Comparison of ENCODE assay signal across 18 cellular contexts in genomic region chr21:39051561-39051949, GRCh38.
A peak's percentile ranks its signal among the peaks of the same experiment; 100 is the strongest.
DNase-seq lines count a peak whose midpoint lies in the region; ATAC-seq and TF ChIP-seq lines count a peak whose summit lies in the region.
"Had no signal": no experiment of that assay in that cellular context is flagged by ENCODE, and none has a peak within 500 bp of the region (broad histone marks: within the 10 kb centered on the region; RNA-seq: fewer than 3 reads in every experiment).

No MANE protein-coding gene starts in this region.

- H3K36me3 ChIP-seq in esophagus squamous epithelium (no peaks in the 10 kb centered on the region), GM23338 (ENCODE audit: insufficient read depth) (no peaks in the 10 kb centered on the region)
- H3K36me3 ChIP-seq: vagina had no signal

- no peak overlapping the region for H2AFZ ChIP-seq in GM23338

- no peaks in the 10 kb centered on the region for H3K79me2 ChIP-seq in GM23338 (replicated peaks; ENCODE audit: insufficient read depth)

- no peaks in the 10 kb centered on the region for H3K27me3 ChIP-seq in esophagus squamous epithelium
- H3K27me3 ChIP-seq in GM23338 (ENCODE audit: insufficient read depth): no peaks in the 10 kb centered on the region
- H3K27me3 ChIP-seq: vagina had no signal

- TF ChIP-seq POLR2A in esophagus squamous epithelium (IDR thresholded peaks at IDR 0.05): no peak

- H3K4me2 ChIP-seq in GM23338: no peak overlapping the region

- no peak overlapping the region for H3K4me3 Mint-ChIP-seq in GM23338
- H3K4me3 Mint-ChIP-seq: activated CD4-positive, alpha-beta T cell treated with anti-CD3 and anti-CD28 coated beads for 36 hours; activated naive CD8-positive, alpha-beta T cell treated with anti-CD3 and anti-CD28 coated beads for 36 hours; CD4-positive, alpha-beta T cell; H9 had no signal

- TF ChIP-seq CTCF in esophagus squamous epithelium (IDR thresholded peaks at IDR 0.05) (no peak), GM23338 (conservative IDR thresholded peaks at IDR 0.05; ENCODE audit: low read depth in 2 of 2) (no peak)

- no peaks in the 10 kb centered on the region for H3K27me3 Mint-ChIP-seq in GM23338 (ENCODE audit: insufficient read depth, low read depth, poor library complexity)
- H3K27me3 Mint-ChIP-seq: activated naive CD8-positive, alpha-beta T cell treated with anti-CD3 and anti-CD28 coated beads for 36 hours; CD4-positive, alpha-beta T cell had no signal

- WGBS in esophagus squamous epithelium, 2 donors: 19 to 37% methylated on average over 3 to 4 of the region's 4 CpGs

- no peaks in the 10 kb centered on the region for H3F3A ChIP-seq in GM23338 (replicated peaks; ENCODE audit: low read depth)

- H3K36me3 Mint-ChIP-seq in GM23338 (ENCODE audit: low read depth): no peaks in the 10 kb centered on the region
- H3K36me3 Mint-ChIP-seq: activated naive CD8-positive, alpha-beta T cell treated with anti-CD3 and anti-CD28 coated beads for 36 hours had no signal

- no peak overlapping the region for H3K27ac Mint-ChIP-seq in GM23338
- H3K27ac Mint-ChIP-seq: activated CD4-positive, alpha-beta T cell treated with anti-CD3 and anti-CD28 coated beads for 36 hours; activated naive CD8-positive, alpha-beta T cell treated with anti-CD3 and anti-CD28 coated beads for 36 hours; CD4-positive, alpha-beta T cell; H9 had no signal

- H3K4me1 ChIP-seq in esophagus squamous epithelium (peaks cover 9 to 58% (median 44%) of the 10 kb centered on the region in 3 donors), GM23338 (ENCODE audit: insufficient read depth) (peaks cover 4% of the 10 kb centered on the region; the same call in 1 of the 2 replicates)

- intact Hi-C loops in esophagus squamous epithelium (cut with DNase I): no loop called here

- H3K9me2 ChIP-seq in GM23338 (ENCODE audit: insufficient read depth): no peaks in the 10 kb centered on the region

- H3K27ac ChIP-seq in esophagus squamous epithelium (peak overlapping the region in 3 of 4 donors; percentile 27 to 55 (median 27)), GM23338 (ENCODE audit: low read depth) (no peak overlapping the region), caudate nucleus (ENCODE audit: low read depth, low read length) (no peak overlapping the region)
- H3K27ac ChIP-seq: vagina had no signal

- H3K4me3 ChIP-seq in esophagus squamous epithelium (no peak overlapping the region), GM23338 (no peak overlapping the region)
- H3K4me3 ChIP-seq: vagina had no signal

- no peaks in the 10 kb centered on the region for H3K9me3 Mint-ChIP-seq in GM23338
- H3K9me3 Mint-ChIP-seq: activated naive CD8-positive, alpha-beta T cell treated with anti-CD3 and anti-CD28 coated beads for 36 hours; CD4-positive, alpha-beta T cell; H9 had no signal

- ATAC-seq in GM23338 (no peak), HG03432 (IDR thresholded peaks at IDR 0.05; ENCODE audit: unreplicated experiment) (no peak)
- ATAC-seq: activated CD4-positive, alpha-beta T cell treated with anti-CD3 and anti-CD28 coated beads for 36 hours had no signal

- DNase-seq in Daoy (ENCODE audit: low read depth) (peak; percentile 42), NCI-H226 (peak; percentile 59), esophagus squamous epithelium (lab: John Stamatoyannopoulos, UW) (no peak), renal cortical epithelial cell (ENCODE audit: low read depth) (peak; percentile 55), GM23338 (ENCODE audit: low spot score) (no peak), caudate nucleus (lab: John Stamatoyannopoulos, UW) (no peak), occipital lobe (lab: John Stamatoyannopoulos, UW) (no peak)
- DNase-seq: activated CD4-positive, alpha-beta T cell treated with anti-CD3 and anti-CD28 coated beads for 36 hours; activated naive CD8-positive, alpha-beta T cell treated with anti-CD3 and anti-CD28 coated beads for 36 hours; CD4-positive, alpha-beta T cell; GDM1; H9; KG1; NCI-H1436 treated with DMSO at 0.1 percent for 48 hours; stimulated activated CD4-positive, alpha-beta T cell treated with anti-CD3 and anti-CD28 coated beads, Interleukin-2, amount 100 ng/mL, for 48 hours; T-helper 1 cell had no signal

- no peaks in the 10 kb centered on the region for H4K20me1 ChIP-seq in GM23338 (replicated peaks; ENCODE audit: insufficient read depth)

- no peaks in the 10 kb centered on the region for H3K9me3 ChIP-seq in esophagus squamous epithelium
- H3K9me3 ChIP-seq: vagina had no signal

- H3K4me1 Mint-ChIP-seq in GM23338: peaks cover 10% of the 10 kb centered on the region
- H3K4me1 Mint-ChIP-seq: activated CD4-positive, alpha-beta T cell treated with anti-CD3 and anti-CD28 coated beads for 36 hours; activated naive CD8-positive, alpha-beta T cell treated with anti-CD3 and anti-CD28 coated beads for 36 hours had no signal

TF ChIP-seq in GM23338, 12 proteins besides CTCF, POLR2A, EP300 and RAD21 (continues in another document):
- no peak for TF ChIP-seq ETS1 (IDR thresholded peaks at IDR 0.05)
- TF ChIP-seq POLR2AphosphoS5 (IDR thresholded peaks at IDR 0.05; ENCODE audit: low read depth): no peak
- no peak for TF ChIP-seq CREB1 (CRISPR knock-in tag; IDR thresholded peaks at IDR 0.05; ENCODE audit: low read depth)
- no peak for TF ChIP-seq EZH2phosphoT487 (IDR thresholded peaks at IDR 0.05; ENCODE audit: unreplicated experiment)
- no peak for TF ChIP-seq NANOG (IDR thresholded peaks at IDR 0.05; ENCODE audit: borderline replicate concordance)
- TF ChIP-seq ZNF462 (CRISPR knock-in tag; IDR thresholded peaks at IDR 0.05): no peak
- TF ChIP-seq STAT1 (IDR thresholded peaks at IDR 0.05; ENCODE audit: unreplicated experiment): no peak

Comparison
In these comparisons a context has a peak if more than half of its experiments do, and no peak if none do; other contexts are left out.
1. DNase-seq: peak in Daoy (single experiment), NCI-H226 (single experiment) and renal cortical epithelial cell (single experiment); none in esophagus squamous epithelium (single experiment), GM23338 (single experiment), caudate nucleus (0 of 61) and occipital lobe (single experiment).
2. H3K27ac ChIP-seq: peak in esophagus squamous epithelium (3 of 4); none in GM23338 (single experiment) and caudate nucleus (single experiment).